In genomic region chr6:32195652-32195901, GRCh38 we compare ENCODE assay signal across 8 cellular contexts. TPM values are rescaled to one million over a fixed set of nuclear protein-coding genes. Genes with fewer than 3 reads are reported as not detected.
DNase-seq lines count a peak whose midpoint lies in the region; ATAC-seq and TF ChIP-seq lines count a peak whose summit lies in the region.

No MANE protein-coding gene starts in this region.

- peak overlapping the region; percentile 98 to 100 (median 100) for H3K27ac Mint-ChIP-seq in CD8-positive, alpha-beta memory T cell
- H3K27ac Mint-ChIP-seq in naive thymus-derived CD4-positive, alpha-beta T cell: peak overlapping the region; percentile 86 to 99 (median 97)
- H3K27ac Mint-ChIP-seq in stimulated activated naive B cell treated with anti-CD40 and anti-IgM and Interleukin-4, amounts not matched to agents 10 μg/mL and 1 μg/mL and 100 μg/mL, for 72 hours: peak overlapping the region; percentile 99

- H3K9me3 Mint-ChIP-seq in CD8-positive, alpha-beta memory T cell: no peaks in the 10 kb centered on the region
- H3K9me3 Mint-ChIP-seq in naive thymus-derived CD4-positive, alpha-beta T cell: no peaks in the 10 kb centered on the region
- no peaks in the 10 kb centered on the region for H3K9me3 Mint-ChIP-seq in stimulated activated naive B cell treated with anti-CD40 and anti-IgM and Interleukin-4, amounts not matched to agents 10 μg/mL and 1 μg/mL and 100 μg/mL, for 72 hours

- H3K27ac ChIP-seq in CD8-positive, alpha-beta memory T cell (ENCODE audit: low read depth, low read length): peak overlapping the region; percentile 99
- H3K27ac ChIP-seq in naive thymus-derived CD4-positive, alpha-beta T cell (ENCODE audit: low read depth, low read length): peak overlapping the region; percentile 97

- no peaks in the 10 kb centered on the region for H3K27me3 ChIP-seq in CD8-positive, alpha-beta memory T cell (ENCODE audit: insufficient read depth, low read length, poor library complexity, severe bottlenecking)
- no peaks in the 10 kb centered on the region for H3K27me3 ChIP-seq in naive thymus-derived CD4-positive, alpha-beta T cell (ENCODE audit: control insufficient read depth in 2 of 2, insufficient read depth in 2 of 2, low read length in 2 of 2)

- POLR2A ChIA-PET in CD8-positive, alpha-beta memory T cell (lab: Charles Lee): interaction anchor here (0.7 to 1.9 kb wide), 12 partner anchors 10 to 1732 kb away, joined by 3 to 34 read pairs (median 4); partner anchors contain the start of genes AGPAT1, ATF6B, FKBPL and NELFE
- POLR2A ChIA-PET in naive thymus-derived CD4-positive, alpha-beta T cell (lab: Charles Lee): interaction anchor here (0.5 to 10.6 kb wide), 17 partner anchors 8 to 777 kb away, joined by 3 to 259 read pairs (median 4); partner anchors contain the start of genes AGPAT1, ATF6B, FKBPL and RNF5

- peak overlapping the region; percentile 92 to 100 (median 96) for H3K4me3 Mint-ChIP-seq in CD8-positive, alpha-beta memory T cell
- H3K4me3 Mint-ChIP-seq in naive thymus-derived CD4-positive, alpha-beta T cell: peak overlapping the region; percentile 92 to 99 (median 97)
- peak overlapping the region; percentile 94 for H3K4me3 Mint-ChIP-seq in stimulated activated naive B cell treated with anti-CD40 and anti-IgM and Interleukin-4, amounts not matched to agents 10 μg/mL and 1 μg/mL and 100 μg/mL, for 72 hours

- H3K4me1 ChIP-seq in CD8-positive, alpha-beta memory T cell (ENCODE audit: insufficient read depth, low read length): peaks cover 34% of the 10 kb centered on the region
- peaks cover 20 to 29% of the 10 kb centered on the region in 2 donors for H3K4me1 ChIP-seq in naive thymus-derived CD4-positive, alpha-beta T cell (ENCODE audit: control insufficient read depth in 2 of 2, insufficient read depth in 2 of 2, low read length in 2 of 2)

- H3K4me3 ChIP-seq in CD8-positive, alpha-beta memory T cell (ENCODE audit: low read length): peak overlapping the region; percentile 78
- no peak overlapping the region for H3K4me3 ChIP-seq in fibroblast of mammary gland (ENCODE audit: control insufficient read depth, low read depth, low read length)
- H3K4me3 ChIP-seq in naive thymus-derived CD4-positive, alpha-beta T cell (ENCODE audit: low read length): peak overlapping the region; percentile 98

- H3K36me3 Mint-ChIP-seq in CD8-positive, alpha-beta memory T cell: peaks cover 0 to 29% (median 8%) of the 10 kb centered on the region in 3 donors
- H3K36me3 Mint-ChIP-seq in naive thymus-derived CD4-positive, alpha-beta T cell: peaks cover 7 to 18% (median 8%) of the 10 kb centered on the region in 5 donors
- H3K36me3 Mint-ChIP-seq in stimulated activated naive B cell treated with anti-CD40 and anti-IgM and Interleukin-4, amounts not matched to agents 10 μg/mL and 1 μg/mL and 100 μg/mL, for 72 hours: peaks cover 13 to 19% of the 10 kb centered on the region in 2 donors

- H3K36me3 ChIP-seq in CD8-positive, alpha-beta memory T cell (ENCODE audit: insufficient read depth, low read length): peaks cover 5% of the 10 kb centered on the region
- H3K36me3 ChIP-seq in naive thymus-derived CD4-positive, alpha-beta T cell (ENCODE audit: control insufficient read depth in 2 of 3, insufficient read depth in 3 of 3, low read length in 3 of 3): peaks cover 0 to 18% (median 0%) of the 10 kb centered on the region in 3 experiments

- H3K27me3 Mint-ChIP-seq in CD8-positive, alpha-beta memory T cell: peaks cover 2 to 6% of the 10 kb centered on the region in 2 donors
- H3K27me3 Mint-ChIP-seq in naive thymus-derived CD4-positive, alpha-beta T cell: no peaks in the 10 kb centered on the region
- H3K27me3 Mint-ChIP-seq in stimulated activated naive B cell treated with anti-CD40 and anti-IgM and Interleukin-4, amounts not matched to agents 10 μg/mL and 1 μg/mL and 100 μg/mL, for 72 hours: no peaks in the 10 kb centered on the region

- peak; percentile 99 to 100 (median 100) for DNase-seq in CD8-positive, alpha-beta memory T cell
- peak; percentile 100 for DNase-seq in LHCN-M2 (ENCODE audit: low read depth)
- DNase-seq in RKO (ENCODE audit: low spot score): peak; percentile 100
- DNase-seq in activated T-helper 9 cell treated with anti-CD3 and anti-CD28 coated beads, Interleukin-2, amount 50 U/mL, for 16 hours (ENCODE audit: low read depth): peak; percentile 100
- DNase-seq in fibroblast of mammary gland (ENCODE audit: low read depth): peak; percentile 99
- peak; percentile 94 to 100 (median 98) for DNase-seq in naive thymus-derived CD4-positive, alpha-beta T cell
- DNase-seq in stimulated activated naive B cell treated with anti-CD40 and anti-IgM and Interleukin-4, amounts not matched to agents 10 μg/mL and 1 μg/mL and 100 μg/mL, for 72 hours: peak; percentile 100

- CTCF ChIA-PET in CD8-positive, alpha-beta memory T cell (lab: Charles Lee): interaction anchor here (0.9 to 2.2 kb wide), 14 partner anchors 13 to 643 kb away, joined by 3 to 19 read pairs (median 5); partner anchors contain the start of genes AGPAT1, ATF6B, FKBPL and TAP2
- CTCF ChIA-PET in naive thymus-derived CD4-positive, alpha-beta T cell (lab: Charles Lee): interaction anchor here (0.7 to 1.9 kb wide), 7 partner anchors 11 to 68 kb away, joined by 3 to 9 read pairs (median 5); partner anchors contain the start of genes ATF6B and FKBPL

- H3K9me3 ChIP-seq in CD8-positive, alpha-beta memory T cell (ENCODE audit: low read length): no peaks in the 10 kb centered on the region
- H3K9me3 ChIP-seq in naive thymus-derived CD4-positive, alpha-beta T cell (ENCODE audit: control insufficient read depth in 2 of 3, low read length in 3 of 3): no peaks in the 10 kb centered on the region

- intact Hi-C loops in naive thymus-derived CD4-positive, alpha-beta T cell (cut with micrococcal nuclease): loop anchor here (1.0 to 10.0 kb wide), 22 partner anchors 17 to 1578 kb away; partner anchors contain the start of genes HSPA1B (in 2 of the 2), PPT2 (in 2 of the 2), PSMB8 (in 2 of the 2) and RNF5 (in 2 of the 2)

- TF ChIP-seq CTCF in fibroblast of mammary gland (conservative IDR thresholded peaks at IDR 0.05; ENCODE audit: control insufficient read depth, insufficient read depth, low read depth, low read length): peak; percentile 31

- ATAC-seq in GM21447 (IDR thresholded peaks at IDR 0.05; ENCODE audit: unreplicated experiment): peak; percentile 67
- peak; percentile 89 for ATAC-seq in naive thymus-derived CD4-positive, alpha-beta T cell
- ATAC-seq in stimulated activated naive B cell treated with anti-CD40 and anti-IgM and Interleukin-4, amounts not matched to agents 10 μg/mL and 1 μg/mL and 100 μg/mL, for 72 hours (replicated peaks): peak in 1 of 2 donors; percentile 78

- peaks cover 31 to 46% (median 33%) of the 10 kb centered on the region in 3 donors for H3K4me1 Mint-ChIP-seq in CD8-positive, alpha-beta memory T cell
- H3K4me1 Mint-ChIP-seq in naive thymus-derived CD4-positive, alpha-beta T cell: peaks cover 24 to 40% (median 31%) of the 10 kb centered on the region in 7 donors
- H3K4me1 Mint-ChIP-seq in stimulated activated naive B cell treated with anti-CD40 and anti-IgM and Interleukin-4, amounts not matched to agents 10 μg/mL and 1 μg/mL and 100 μg/mL, for 72 hours: peaks cover 38 to 53% of the 10 kb centered on the region in 2 donors

RNA-seq across cellular contexts. Expression of gene GPSM3, which starts 3.1 kb away (rescaled TPM):
- 10 to 100 TPM; 82.0 to 89.5 TPM for total RNA-seq in CD8-positive, alpha-beta memory T cell
- 136 TPM for polyA plus RNA-seq in CD8-positive, alpha-beta memory T cell
- 1.0 and 1.4 TPM in 2 replicates for total RNA-seq in LHCN-M2 (2014; rRNA removed)
- polyA plus RNA-seq in LHCN-M2 (2012): 4.2 TPM
- 100 to 1,000 TPM; 268 to 325 (median 277) TPM for total RNA-seq in naive thymus-derived CD4-positive, alpha-beta T cell
- polyA plus RNA-seq in naive thymus-derived CD4-positive, alpha-beta T cell: 100 to 1,000 TPM; 148 to 178 TPM

RNA-seq across cellular contexts. Expression of gene PBX2, which starts 5.6 kb away (rescaled TPM):
- 10 to 100 TPM; 63.5 to 69.4 TPM for total RNA-seq in CD8-positive, alpha-beta memory T cell
- 2.2 TPM for polyA plus RNA-seq in CD8-positive, alpha-beta memory T cell
- 19.2 and 23.1 TPM in 2 replicates for total RNA-seq in LHCN-M2 (2014; rRNA removed)
- 27.7 TPM for polyA plus RNA-seq in LHCN-M2 (2012)
- total RNA-seq in naive thymus-derived CD4-positive, alpha-beta T cell: 100 to 1,000 TPM; 105 to 221 (median 144) TPM
- 1 to 10 TPM; 2.5 to 3.0 TPM for polyA plus RNA-seq in naive thymus-derived CD4-positive, alpha-beta T cell

RNA-seq across cellular contexts. Expression of gene AGER, which starts 11.5 kb away (rescaled TPM):
- 10 to 100 TPM; 11.9 to 12.5 TPM for total RNA-seq in CD8-positive, alpha-beta memory T cell
- not detected for polyA plus RNA-seq in CD8-positive, alpha-beta memory T cell
- total RNA-seq in LHCN-M2 (2014; rRNA removed): 0.45 and 0.80 TPM in 2 replicates
- polyA plus RNA-seq in LHCN-M2 (2012): 0.97 TPM
- 10 to 100 TPM; 32.6 to 92.2 (median 38.0) TPM for total RNA-seq in naive thymus-derived CD4-positive, alpha-beta T cell
- under 1 TPM in 1 of 2 donors, not detected in 1; 0.47 TPM for polyA plus RNA-seq in naive thymus-derived CD4-positive, alpha-beta T cell

RNA-seq across cellular contexts. Expression of gene RNF5, which starts 17.4 kb away (rescaled TPM):
- 10 to 100 TPM; 52.7 to 52.9 TPM for total RNA-seq in CD8-positive, alpha-beta memory T cell
- polyA plus RNA-seq in CD8-positive, alpha-beta memory T cell: 110 TPM
- total RNA-seq in LHCN-M2 (2014; rRNA removed): 43.5 and 55.3 TPM in 2 replicates
- 70.3 TPM for polyA plus RNA-seq in LHCN-M2 (2012)
- 10 to 100 TPM; 17.0 to 50.6 (median 40.9) TPM for total RNA-seq in naive thymus-derived CD4-positive, alpha-beta T cell
- 100 to 1,000 TPM; 107 to 111 TPM for polyA plus RNA-seq in naive thymus-derived CD4-positive, alpha-beta T cell

RNA-seq across cellular contexts. Expression of gene AGPAT1, which starts 19.7 kb away (rescaled TPM):
- total RNA-seq in CD8-positive, alpha-beta memory T cell: 10 to 100 TPM; 42.5 to 42.6 TPM
- polyA plus RNA-seq in CD8-positive, alpha-beta memory T cell: 23.5 TPM
- total RNA-seq in LHCN-M2 (2014; rRNA removed): 80.3 and 87.0 TPM in 2 replicates
- polyA plus RNA-seq in LHCN-M2 (2012): 95.4 TPM
- total RNA-seq in naive thymus-derived CD4-positive, alpha-beta T cell: 10 to 100 TPM; 25.0 to 46.1 (median 31.6) TPM
- polyA plus RNA-seq in naive thymus-derived CD4-positive, alpha-beta T cell: 10 to 100 TPM; 19.3 to 19.5 TPM

Comparison
In these comparisons a context has a peak if more than half of its experiments do, and no peak if none do; other contexts are left out.
1. RNA of gene GPSM3, which starts 3.1 kb away (total RNA-seq): 268 to 325 TPM in naive thymus-derived CD4-positive, alpha-beta T cell and 82.0 to 89.5 TPM in CD8-positive, alpha-beta memory T cell; 1.0 to 1.4 TPM in LHCN-M2; every median in the first group is over 10 times any median in the second.
2. Peak in every context shown above with its lines, with median percentiles within 50 percentile points of each other: DNase-seq, H3K27ac Mint-ChIP-seq and H3K4me3 Mint-ChIP-seq.